Comparison of ENCODE assay signal across 11 cellular contexts in the genomic region with DNA sequence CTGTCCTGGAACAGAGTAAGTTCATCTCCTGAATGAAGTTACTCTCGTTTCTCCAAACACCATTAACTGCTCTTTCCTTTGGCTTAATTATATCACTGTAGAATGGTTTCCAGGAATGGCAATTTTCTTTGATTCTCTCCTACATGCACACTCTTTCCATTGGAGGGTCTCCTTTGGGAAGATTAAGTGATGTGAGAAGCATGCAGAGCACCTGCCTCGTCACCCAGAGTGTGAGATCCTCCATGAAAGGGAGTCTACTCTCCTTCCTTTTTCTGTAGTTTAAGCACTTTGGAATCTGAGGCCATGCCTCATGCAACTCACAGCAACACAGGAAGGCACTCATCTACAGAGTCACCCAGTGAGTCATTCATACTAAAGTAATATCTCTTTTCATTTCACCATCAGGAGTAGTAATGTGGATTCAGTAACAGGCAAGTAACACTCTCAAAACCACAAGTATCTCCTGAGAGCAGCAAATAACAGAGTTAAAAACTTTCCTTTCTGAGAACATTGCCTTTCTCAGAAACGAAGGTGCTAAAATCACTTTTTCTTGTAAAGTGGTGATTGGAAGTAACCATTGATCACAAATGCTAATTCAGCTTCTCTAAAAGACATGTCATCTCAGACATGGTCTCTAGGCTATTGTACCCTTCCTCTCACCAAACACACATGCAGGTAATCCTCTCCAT. TPM values are rescaled to one million over a fixed set of nuclear protein-coding genes. Genes with fewer than 3 reads are reported as not detected.
DNase-seq lines count a peak whose midpoint lies in the region; ATAC-seq and TF ChIP-seq lines count a peak whose summit lies in the region.
"Had no signal": no experiment of that assay in that cellular context is flagged by ENCODE, and none has a peak within 500 bp of the region (broad histone marks: within the 10 kb centered on the region; RNA-seq: fewer than 3 reads in every experiment).

No MANE protein-coding gene starts in this region.

- BruUV-seq in Caco-2 (replicated peaks; lab: Mats Ljungman, UMichigan): no TSS peak

- TF ChIP-seq CTCF in epithelial cell of proximal tubule (conservative IDR thresholded peaks at IDR 0.05; ENCODE audit: low read depth, low read length): no peak
- no peak for TF ChIP-seq CTCF in Caco-2 (IDR thresholded peaks at IDR 0.05; ENCODE audit: insufficient read depth in 1 of 2, low read depth in 1 of 2, low read length in 1 of 2, severe bottlenecking in 1 of 2, unreplicated experiment in 1 of 2)

- H3K27me3 ChIP-seq in Caco-2 (replicated peaks; ENCODE audit: control insufficient read depth, insufficient read depth, low read length): no peaks in the 10 kb centered on the region
- H3K27me3 ChIP-seq: BLaER1, tibial artery had no signal

- H3K9me3 Mint-ChIP-seq in stimulated activated effector memory CD8-positive, alpha-beta T cell treated with anti-CD3 and anti-CD28 coated beads, Interleukin-12 subunit alpha, Interleukin-12 subunit beta, amount 100 ng/mL, for 72 hours: peaks cover 2% of the 10 kb centered on the region
- no peaks in the 10 kb centered on the region for H3K9me3 Mint-ChIP-seq in Caco-2 (ENCODE audit: unreplicated experiment)

- H3K36me3 ChIP-seq in Caco-2 (ENCODE audit: control insufficient read depth, insufficient read depth, low read length): no peaks in the 10 kb centered on the region
- H3K36me3 ChIP-seq: BLaER1, tibial artery had no signal

- intact Hi-C loops in Caco-2 (cut with micrococcal nuclease; ENCODE audit: unreplicated experiment): no loop called here

- CTCF ChIA-PET in Caco-2 (lab: Charles Lee): no interaction called here

- H3K4me1 ChIP-seq in Caco-2: peaks cover 15% of the 10 kb centered on the region; the same call in 1 of the 2 replicates

- peaks cover 11% of the 10 kb centered on the region; the same call in 1 of the 2 replicates for H3K9me3 ChIP-seq in Caco-2
- H3K9me3 ChIP-seq: tibial artery had no signal

- peaks cover 2% of the 10 kb centered on the region for H3K27me3 Mint-ChIP-seq in Caco-2 (ENCODE audit: insufficient read depth, unreplicated experiment)

- peaks cover 43% of the 10 kb centered on the region for H3K4me1 Mint-ChIP-seq in stimulated activated effector memory CD8-positive, alpha-beta T cell treated with anti-CD3 and anti-CD28 coated beads, Interleukin-12 subunit alpha, Interleukin-12 subunit beta, amount 100 ng/mL, for 72 hours
- no peaks in the 10 kb centered on the region for H3K4me1 Mint-ChIP-seq in Caco-2 (ENCODE audit: low read depth, unreplicated experiment)
- H3K4me1 Mint-ChIP-seq: neural crest cell had no signal

- peak overlapping the region; percentile 32 for H3K4me3 Mint-ChIP-seq in stimulated activated effector memory CD8-positive, alpha-beta T cell treated with anti-CD3 and anti-CD28 coated beads, Interleukin-12 subunit alpha, Interleukin-12 subunit beta, amount 100 ng/mL, for 72 hours
- no peak overlapping the region for H3K4me3 Mint-ChIP-seq in Caco-2 (ENCODE audit: unreplicated experiment)
- H3K4me3 Mint-ChIP-seq: neural crest cell had no signal

- H3K36me3 Mint-ChIP-seq in stimulated activated effector memory CD8-positive, alpha-beta T cell treated with anti-CD3 and anti-CD28 coated beads, Interleukin-12 subunit alpha, Interleukin-12 subunit beta, amount 100 ng/mL, for 72 hours: peaks cover 15% of the 10 kb centered on the region
- H3K36me3 Mint-ChIP-seq in Caco-2 (ENCODE audit: insufficient read depth, unreplicated experiment): no peaks in the 10 kb centered on the region

- POLR2A ChIA-PET in Caco-2 (lab: Charles Lee): no interaction called here

- ATAC-seq in stimulated activated effector memory CD8-positive, alpha-beta T cell treated with anti-CD3 and anti-CD28 coated beads, Interleukin-12 subunit alpha, Interleukin-12 subunit beta, amount 100 ng/mL, for 72 hours: peak; percentile 99

- H3K27ac Mint-ChIP-seq in stimulated activated effector memory CD8-positive, alpha-beta T cell treated with anti-CD3 and anti-CD28 coated beads, Interleukin-12 subunit alpha, Interleukin-12 subunit beta, amount 100 ng/mL, for 72 hours: peak overlapping the region; percentile 90
- H3K27ac Mint-ChIP-seq in Caco-2 (ENCODE audit: unreplicated experiment): no peak overlapping the region

- peak; percentile 53 for DNase-seq in activated CD4-positive, alpha-beta T cell treated with anti-CD3 and anti-CD28 coated beads for 48 hours
- no peak for DNase-seq in activated CD4-positive, alpha-beta T cell treated with anti-CD3 and anti-CD28 coated beads, Interleukin-2, amount 50 U/mL, for 1 hour
- DNase-seq in SW 1271 (lab: John Stamatoyannopoulos, UW) (peak; percentile 67 to 82), epithelial cell of proximal tubule (ENCODE audit: low read depth) (peak; percentile 84), anterior cingulate cortex (lab: John Stamatoyannopoulos, UW) (no peak), occipital lobe (lab: John Stamatoyannopoulos, UW) (no peak), Caco-2 (no peak)
- peak in 1 of 2 donors; percentile 66 for DNase-seq in stimulated activated effector memory CD8-positive, alpha-beta T cell treated with anti-CD3 and anti-CD28 coated beads, Interleukin-12 subunit alpha, Interleukin-12 subunit beta, amount 100 ng/mL, for 72 hours (ENCODE audit: low spot score in 2 of 2)
- DNase-seq: tibial artery had no signal

- H3K4me3 ChIP-seq in epithelial cell of proximal tubule (ENCODE audit: low read depth, low read length) (no peak overlapping the region), Caco-2 (ENCODE audit: low read depth, low read length) (no peak overlapping the region)
- H3K4me3 ChIP-seq: BLaER1, tibial artery had no signal

RNA-seq across cellular contexts. Expression of a gene that starts 52.8 kb away (rescaled TPM):
- total RNA-seq in epithelial cell of proximal tubule (0.58 and 4.7 TPM in 2 replicates), occipital lobe (not detected), Caco-2 (2022) (not detected in 2 replicates)
- total RNA-seq: neural crest cell had no signal

Comparison
In these comparisons a context has a peak if more than half of its experiments do, and no peak if none do; other contexts are left out.
1. DNase-seq: peak in activated CD4-positive, alpha-beta T cell treated with anti-CD3 and anti-CD28 coated beads for 48 hours (single experiment), SW 1271 (2 of 2) and epithelial cell of proximal tubule (single experiment); none in activated CD4-positive, alpha-beta T cell treated with anti-CD3 and anti-CD28 coated beads, Interleukin-2, amount 50 U/mL, for 1 hour (single experiment), anterior cingulate cortex (0 of 58), occipital lobe (single experiment) and Caco-2 (0 of 2).